Comparison of ENCODE assay signal across 16 cellular contexts in the genomic region with DNA sequence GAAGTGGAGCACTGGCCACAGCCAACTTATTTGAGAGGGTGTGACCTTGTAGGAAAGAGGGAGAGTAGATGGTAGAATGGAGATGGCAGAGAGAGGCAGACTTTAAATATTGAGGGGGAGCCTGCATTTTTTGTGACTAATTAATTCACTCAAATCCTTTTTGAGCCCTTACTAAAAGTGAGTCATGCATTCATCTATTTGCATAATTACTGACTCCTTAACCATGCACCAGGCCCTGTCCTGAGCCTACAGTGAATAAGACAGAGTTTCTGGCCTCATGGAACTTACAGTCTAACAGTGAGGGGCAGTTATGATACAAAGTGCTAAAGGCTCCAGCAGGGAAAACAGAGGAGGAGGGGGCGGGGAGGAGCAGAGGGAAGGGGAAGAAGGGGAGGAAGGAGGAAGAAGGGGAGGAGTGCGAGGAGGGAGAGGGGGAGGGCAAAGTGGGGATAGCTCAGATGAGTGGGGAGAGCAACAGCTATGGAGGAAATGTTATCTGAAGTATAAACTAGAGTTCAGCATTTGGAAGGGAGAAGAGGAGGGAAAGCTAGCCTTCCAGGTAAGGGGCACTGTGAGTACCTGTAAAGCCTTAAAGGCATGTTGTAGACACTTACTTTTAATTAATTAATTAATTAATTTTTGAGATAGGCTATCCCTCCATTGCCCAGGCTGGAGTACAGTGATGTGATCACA. TPM values are rescaled to one million over a fixed set of nuclear protein-coding genes. Genes with fewer than 3 reads are reported as not detected.
DNase-seq lines count a peak whose midpoint lies in the region; ATAC-seq and TF ChIP-seq lines count a peak whose summit lies in the region.
"Had no signal": no experiment of that assay in that cellular context is flagged by ENCODE, and none has a peak within 500 bp of the region (broad histone marks: within the 10 kb centered on the region; RNA-seq: fewer than 3 reads in every experiment).

No MANE protein-coding gene starts in this region.

- H3K9ac ChIP-seq in smooth muscle cell (ENCODE audit: low read depth): no peak overlapping the region

- no peaks in the 10 kb centered on the region for H3K27me3 ChIP-seq in smooth muscle cell (ENCODE audit: low read depth)

- H3K36me3 ChIP-seq in HEK293 (ENCODE audit: control insufficient read depth in 2 of 2, insufficient read depth in 1 of 2, low read length in 2 of 2) (no peaks in the 10 kb centered on the region), smooth muscle cell (ENCODE audit: low read depth) (no peaks in the 10 kb centered on the region)

- peak; percentile 0 for DNase-seq in CD1c-positive myeloid dendritic cell (ENCODE audit: extremely low spot score)
- DNase-seq in epithelial cell of esophagus (ENCODE audit: low read depth): peak; percentile 36
- no peak for DNase-seq in smooth muscle cell (lab: John Stamatoyannopoulos, UW; ENCODE audit: unreplicated experiment)
- DNase-seq in osteocyte (ENCODE audit: extremely low spot score, unreplicated experiment): no peak
- DNase-seq: activated CD4-positive, alpha-beta T cell treated with anti-CD3 and anti-CD28 coated beads for 1 hour; activated naive CD4-positive, alpha-beta T cell treated with anti-CD3 and anti-CD28 coated beads, Interleukin-2, amount 50 U/mL, for 16 hours; GOT3; NCI-H1048; NCI-H2081 treated with DMSO at 0.1 percent for 48 hours; NCI-H524 treated with DMSO at 0.1 percent for 48 hours; retina had no signal

- peaks cover 57% of the 10 kb centered on the region for H3K27me3 Mint-ChIP-seq in stimulated activated memory B cell treated with anti-CD40 and anti-IgM and Interleukin-4, amounts not matched to agents 10 μg/mL and 1 μg/mL and 100 μg/mL, for 72 hours
- H3K27me3 Mint-ChIP-seq in osteocyte (ENCODE audit: unreplicated experiment): peaks cover 16% of the 10 kb centered on the region

- TF ChIP-seq CTCF in HEK293 (tag by site-specific recombination; IDR thresholded peaks at IDR 0.05): no peak
- no peak for TF ChIP-seq CTCF in epithelial cell of esophagus (IDR thresholded peaks at IDR 0.05; ENCODE audit: insufficient read depth, low read depth, low read length, missing control alignments)
- TF ChIP-seq CTCF in smooth muscle cell (IDR thresholded peaks at IDR 0.05; ENCODE audit: borderline replicate concordance, insufficient read depth, poor library complexity, severe bottlenecking): no peak
- TF ChIP-seq CTCF in osteocyte (IDR thresholded peaks at IDR 0.05): no peak

- H3K36me3 Mint-ChIP-seq in stimulated activated memory B cell treated with anti-CD40 and anti-IgM and Interleukin-4, amounts not matched to agents 10 μg/mL and 1 μg/mL and 100 μg/mL, for 72 hours: no peaks in the 10 kb centered on the region
- H3K36me3 Mint-ChIP-seq in osteocyte (ENCODE audit: unreplicated experiment): no peaks in the 10 kb centered on the region

- no peak overlapping the region for H3K4me3 Mint-ChIP-seq in stimulated activated memory B cell treated with anti-CD40 and anti-IgM and Interleukin-4, amounts not matched to agents 10 μg/mL and 1 μg/mL and 100 μg/mL, for 72 hours
- no peak overlapping the region for H3K4me3 Mint-ChIP-seq in osteocyte (ENCODE audit: unreplicated experiment)

- H3K4me1 ChIP-seq in HEK293 (ENCODE audit: control insufficient read depth, insufficient read depth, low read length) (no peaks in the 10 kb centered on the region), smooth muscle cell (ENCODE audit: low read depth) (peaks cover 24% of the 10 kb centered on the region)

- CTCF ChIA-PET in HEK293 (lab: Yijun Ruan, JAX): no interaction called here

- no CpG with 5 or more reads among the region's 2 CpGs for WGBS in smooth muscle cell (ENCODE audit: low lambda C conversion rate)

- H2AFZ ChIP-seq in smooth muscle cell (ENCODE audit: low read depth): no peak overlapping the region

- peaks cover 33% of the 10 kb centered on the region for H3K4me1 Mint-ChIP-seq in stimulated activated memory B cell treated with anti-CD40 and anti-IgM and Interleukin-4, amounts not matched to agents 10 μg/mL and 1 μg/mL and 100 μg/mL, for 72 hours
- peaks cover 19% of the 10 kb centered on the region for H3K4me1 Mint-ChIP-seq in osteocyte (ENCODE audit: unreplicated experiment)

- no peaks in the 10 kb centered on the region for H4K20me1 ChIP-seq in smooth muscle cell (ENCODE audit: low read depth)

- no peak overlapping the region for H3K27ac Mint-ChIP-seq in stimulated activated memory B cell treated with anti-CD40 and anti-IgM and Interleukin-4, amounts not matched to agents 10 μg/mL and 1 μg/mL and 100 μg/mL, for 72 hours
- no peak overlapping the region for H3K27ac Mint-ChIP-seq in osteocyte (ENCODE audit: unreplicated experiment)

- no peak overlapping the region for H3K4me2 ChIP-seq in smooth muscle cell

- H3K4me3 ChIP-seq in HEK293 (ENCODE audit: low read depth, low read length) (no peak overlapping the region), epithelial cell of esophagus (ENCODE audit: low read length) (no peak overlapping the region), smooth muscle cell (no peak overlapping the region)

- H3K9me3 ChIP-seq in HEK293 (ENCODE audit: control insufficient read depth, insufficient read depth, low read depth, low read length) (no peaks in the 10 kb centered on the region), smooth muscle cell (replicated peaks; ENCODE audit: low read depth) (no peaks in the 10 kb centered on the region)

- no peak for ATAC-seq in stimulated activated memory B cell treated with anti-CD40 and anti-IgM and Interleukin-4, amounts not matched to agents 10 μg/mL and 1 μg/mL and 100 μg/mL, for 72 hours
- no peak for ATAC-seq in GM19324 (IDR thresholded peaks at IDR 0.05; ENCODE audit: low FRiP score, unreplicated experiment)

- no peaks in the 10 kb centered on the region for H3K79me2 ChIP-seq in smooth muscle cell (ENCODE audit: low read depth)

- POLR2A ChIA-PET in HEK293 (lab: Yijun Ruan, JAX): no interaction called here

- H3K27ac ChIP-seq in HEK293 (ENCODE audit: extremely low read depth, low read depth, low read length) (no peak overlapping the region), smooth muscle cell (ENCODE audit: low read depth) (peak overlapping the region; percentile 44)
- H3K27ac ChIP-seq: HL-60 had no signal

- H3F3A ChIP-seq in smooth muscle cell (ENCODE audit: low read depth): no peaks in the 10 kb centered on the region

- H3K9me3 Mint-ChIP-seq in stimulated activated memory B cell treated with anti-CD40 and anti-IgM and Interleukin-4, amounts not matched to agents 10 μg/mL and 1 μg/mL and 100 μg/mL, for 72 hours: peaks cover 6% of the 10 kb centered on the region
- H3K9me3 Mint-ChIP-seq in osteocyte (ENCODE audit: unreplicated experiment): no peaks in the 10 kb centered on the region
- H3K9me3 Mint-ChIP-seq: neural crest cell had no signal

TF ChIP-seq in HEK293, 187 proteins besides CTCF, POLR2A, EP300 and RAD21 (continues in another document):
- no peak for TF ChIP-seq ZNF2 (tag by site-specific recombination; IDR thresholded peaks at IDR 0.05)
- no peak for TF ChIP-seq ZSCAN18 (tag by site-specific recombination; IDR thresholded peaks at IDR 0.05)
- TF ChIP-seq, protein P1, sequence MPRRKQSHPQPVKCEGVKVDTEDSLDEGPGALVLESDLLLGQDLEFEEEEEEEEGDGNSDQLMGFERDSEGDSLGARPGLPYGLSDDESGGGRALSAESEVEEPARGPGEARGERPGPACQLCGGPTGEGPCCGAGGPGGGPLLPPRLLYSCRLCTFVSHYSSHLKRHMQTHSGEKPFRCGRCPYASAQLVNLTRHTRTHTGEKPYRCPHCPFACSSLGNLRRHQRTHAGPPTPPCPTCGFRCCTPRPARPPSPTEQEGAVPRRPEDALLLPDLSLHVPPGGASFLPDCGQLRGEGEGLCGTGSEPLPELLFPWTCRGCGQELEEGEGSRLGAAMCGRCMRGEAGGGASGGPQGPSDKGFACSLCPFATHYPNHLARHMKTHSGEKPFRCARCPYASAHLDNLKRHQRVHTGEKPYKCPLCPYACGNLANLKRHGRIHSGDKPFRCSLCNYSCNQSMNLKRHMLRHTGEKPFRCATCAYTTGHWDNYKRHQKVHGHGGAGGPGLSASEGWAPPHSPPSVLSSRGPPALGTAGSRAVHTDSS (tag by site-specific recombination; IDR thresholded peaks at IDR 0.05): no peak
- no peak for TF ChIP-seq ZNF223 (tag by site-specific recombination; IDR thresholded peaks at IDR 0.05)
- TF ChIP-seq ZNF48 (tag by site-specific recombination; IDR thresholded peaks at IDR 0.05): no peak
- TF ChIP-seq KLF16 (tag by site-specific recombination; IDR thresholded peaks at IDR 0.05): no peak
- no peak for TF ChIP-seq OVOL3 (tag by site-specific recombination; IDR thresholded peaks at IDR 0.05)
- TF ChIP-seq MEIS1 (CRISPR knock-in tag; IDR thresholded peaks at IDR 0.05; ENCODE audit: borderline replicate concordance): no peak
- TF ChIP-seq IKZF3 (tag by site-specific recombination; IDR thresholded peaks at IDR 0.05): no peak

RNA-seq across cellular contexts. Expression of gene CTDSP2, which starts 7.5 kb away (rescaled TPM):
- total RNA-seq in smooth muscle cell (77.4 and 86.7 TPM in 2 replicates), osteocyte (171 and 179 TPM in 2 replicates)
- 61.7 and 62.0 TPM in 2 replicates for polyA plus RNA-seq in smooth muscle cell

RNA-seq across cellular contexts. Expression of gene AVIL, which starts 35.5 kb away (rescaled TPM):
- total RNA-seq in smooth muscle cell (7.0 and 17.1 TPM in 2 replicates), osteocyte (4.7 and 6.0 TPM in 2 replicates)
- polyA plus RNA-seq in smooth muscle cell: 1.2 and 9.1 TPM in 2 replicates

Comparison
In these comparisons a context has a peak if more than half of its experiments do, and no peak if none do; other contexts are left out.
1. DNase-seq: peak in CD1c-positive myeloid dendritic cell (single experiment) and epithelial cell of esophagus (single experiment); none in smooth muscle cell (single experiment) and osteocyte (single experiment).